1 cellular context compared by ENCODE assay signal in genomic region chr16:20647182-20647581, GRCh38. TPM values are rescaled to one million over a fixed set of nuclear protein-coding genes. Genes with fewer than 3 reads are reported as not detected.
"Had no signal": no experiment of that assay in that cellular context is flagged by ENCODE, and none has a peak within 500 bp of the region (broad histone marks: within the 10 kb centered on the region; RNA-seq: fewer than 3 reads in every experiment).

No MANE protein-coding gene starts in this region.

RNA-seq across cellular contexts. Expression of gene ACSM1, which starts 50.3 kb away (rescaled TPM):
- total RNA-seq: G401 had no signal
